26 cellular contexts compared by ENCODE assay signal in genomic region chr20:46826343-46826984, GRCh38.
DNase-seq lines count a peak whose midpoint lies in the region; ATAC-seq and TF ChIP-seq lines count a peak whose summit lies in the region.
"Had no signal": no experiment of that assay in that cellular context is flagged by ENCODE, and none has a peak within 500 bp of the region (broad histone marks: within the 10 kb centered on the region; RNA-seq: fewer than 3 reads in every experiment).

No MANE protein-coding gene starts in this region.

- no peak for TF ChIP-seq CTCF in fibroblast of pulmonary artery (IDR thresholded peaks at IDR 0.05; ENCODE audit: low read length, missing control alignments)

- ATAC-seq in HG02798 (IDR thresholded peaks at IDR 0.05; ENCODE audit: poor library complexity, unreplicated experiment), result no peak
- ATAC-seq: activated naive CD8-positive, alpha-beta T cell treated with anti-CD3 and anti-CD28 coated beads, Interleukin-2, amount 50 U/mL, for 24 hours; heart right ventricle; sciatic nerve had no signal

- H3K4me3 ChIP-seq in fibroblast of pulmonary artery (replicated peaks; ENCODE audit: low read depth, low read length), result no peak overlapping the region
- H3K4me3 ChIP-seq: coronary artery, heart right ventricle had no signal

- DNase-seq in GM04504 (ENCODE audit: low read depth), result peak; percentile 6
- peak; percentile 20 for DNase-seq in RPMI7951 (ENCODE audit: low read depth)
- peak; percentile 1 for DNase-seq in fibroblast of pulmonary artery (ENCODE audit: low read depth)
- peak; percentile 40 for DNase-seq in stromal cell of bone marrow (ENCODE audit: low read depth)
- DNase-seq in NCI-H526 (lab: John Stamatoyannopoulos, UW), result no peak
- no peak for DNase-seq in activated CD4-positive, alpha-beta T cell treated with anti-CD3 and anti-CD28 coated beads for 48 hours
- DNase-seq: activated CD4-positive, alpha-beta memory T cell treated with anti-CD3 and anti-CD28 coated beads for 36 hours; activated CD4-positive, CD25-positive, alpha-beta regulatory T cell; activated effector memory CD4-positive, alpha-beta T cell treated with anti-CD3 and anti-CD28 coated beads, Interleukin-2, amount 50 U/mL, for 16 hours; activated naive CD8-positive, alpha-beta T cell treated with anti-CD3 and anti-CD28 coated beads, Interleukin-2, amount 50 U/mL, for 24 hours; activated T-cell treated with anti-CD3 and anti-CD28 coated beads for 4 hours; DMS79; endodermal cell; HCEC 1CT; heart right ventricle; immature natural killer cell; KBM-7; MV-4-11; NCI-H187; NCI-H526 treated with DMSO at 0.1 percent for 48 hours; stimulated activated CD4-positive, alpha-beta T cell treated with anti-CD3 and anti-CD28 coated beads, Interleukin-15, amount 100 ng/mL, for 24 hours; substantia nigra; T1000 had no signal

Comparison
In these comparisons a context has a peak if more than half of its experiments do, and no peak if none do; other contexts are left out.
1. DNase-seq: peak in GM04504 (single experiment), RPMI7951 (single experiment), fibroblast of pulmonary artery (single experiment) and stromal cell of bone marrow (single experiment); none in NCI-H526 (0 of 2) and activated CD4-positive, alpha-beta T cell treated with anti-CD3 and anti-CD28 coated beads for 48 hours (single experiment).